20 cellular contexts compared by ENCODE assay signal in the genomic region with DNA sequence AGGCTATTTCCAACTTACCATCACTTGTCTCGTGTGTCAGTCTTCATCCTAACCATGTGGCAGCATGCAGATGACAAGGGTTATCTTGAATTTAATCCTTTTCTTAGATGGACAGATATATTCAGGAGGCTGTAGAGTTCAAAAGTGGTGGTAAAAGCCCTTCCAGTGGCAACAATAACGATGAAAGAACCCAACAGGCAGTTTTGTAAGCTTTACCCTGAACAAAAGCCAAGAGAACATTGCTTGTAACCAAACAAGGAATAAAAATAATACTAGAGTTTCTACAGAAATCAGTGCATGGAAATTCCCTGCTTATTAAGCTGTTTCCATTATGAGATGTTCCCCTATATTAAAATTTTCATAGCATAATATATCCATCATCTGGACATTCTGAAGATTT.
DNase-seq lines count a peak whose midpoint lies in the region; ATAC-seq and TF ChIP-seq lines count a peak whose summit lies in the region.
"Had no signal": no experiment of that assay in that cellular context is flagged by ENCODE, and none has a peak within 500 bp of the region (broad histone marks: within the 10 kb centered on the region; RNA-seq: fewer than 3 reads in every experiment).

No MANE protein-coding gene starts in this region.

- H4K20me1 ChIP-seq in PC-3 (ENCODE audit: low read length) = no peaks in the 10 kb centered on the region

- no peaks in the 10 kb centered on the region for H3K9me2 ChIP-seq in PC-3 (replicated peaks; ENCODE audit: low read length)

- no peaks in the 10 kb centered on the region for H3K36me3 ChIP-seq in PC-3 (ENCODE audit: low read depth, low read length)
- no peaks in the 10 kb centered on the region for H3K36me3 ChIP-seq in mesendoderm (ENCODE audit: control insufficient read depth, insufficient read depth, low read length)
- H3K36me3 ChIP-seq in tibial artery = no peaks in the 10 kb centered on the region

- no peak for TF ChIP-seq CTCF in PC-3 (conservative IDR thresholded peaks at IDR 0.05; ENCODE audit: low read depth, low read length)
- no peak for TF ChIP-seq CTCF in astrocyte of the spinal cord (IDR thresholded peaks at IDR 0.05; ENCODE audit: low read depth, low read length)
- TF ChIP-seq CTCF in tibial artery (IDR thresholded peaks at IDR 0.05) = no peak

- BruUV-seq in PC-3 (replicated peaks; lab: Mats Ljungman, UMichigan) = no TSS peak

- no peak for ATAC-seq in PC-3
- ATAC-seq: activated CD8-positive, alpha-beta T cell treated with anti-CD3 and anti-CD28 coated beads for 36 hours; Panc1 had no signal

- no peak overlapping the region for H4K8ac ChIP-seq in mesendoderm (ENCODE audit: low read depth, low read length)

- no peak overlapping the region for H3K18ac ChIP-seq in mesendoderm (ENCODE audit: low read length)

- in situ Hi-C loops in astrocyte of the spinal cord (cut with HindIII; ENCODE audit: low sequenced_read_pairs) = no loop called here

- intact Hi-C loops in PC-3 (cut with micrococcal nuclease) (no loop called here), tibial artery (cut with DNase I; ENCODE audit: low total_unique reads) (no loop called here)

- H2BK5ac ChIP-seq in mesendoderm (ENCODE audit: low read length) = no peak overlapping the region

- H2BK15ac ChIP-seq in mesendoderm (replicated peaks; ENCODE audit: low read depth) = peak overlapping the region; percentile 98

- POLR2A ChIA-PET in PC-3 (lab: Charles Lee; ENCODE audit: unreplicated experiment) = no interaction called here

- DNase-seq in PC-3 = no peak
- DNase-seq in astrocyte of the spinal cord (ENCODE audit: low read depth, low spot score) = peak; percentile 54
- DNase-seq in mesendoderm = no peak
- DNase-seq in tibial artery = no peak
- DNase-seq in caudate nucleus (lab: John Stamatoyannopoulos, UW) = no peak
- DNase-seq in substantia nigra (lab: John Stamatoyannopoulos, UW) = no peak
- no peak for DNase-seq in HuH-7.5 (ENCODE audit: low spot score)
- DNase-seq: activated CD4-positive, alpha-beta T cell treated with anti-CD3 and anti-CD28 coated beads for 1 hour; activated CD8-positive, alpha-beta T cell treated with anti-CD3 and anti-CD28 coated beads for 36 hours; activated effector memory CD4-positive, alpha-beta T cell treated with anti-CD3 and anti-CD28 coated beads, Interleukin-2, amount 50 U/mL, for 16 hours; activated naive CD8-positive, alpha-beta T cell treated with anti-CD3 and anti-CD28 coated beads, Interleukin-2, amount 10 ng/mL, durations not matched to agents 7 days and 5 days; activated T-cell treated with anti-CD3 and anti-CD28 coated beads for 4 hours; glutamatergic neuron; KBM-7; NCI-H1436 treated with DMSO at 0.1 percent for 48 hours; NCI-H2107; stimulated activated CD4-positive, alpha-beta T cell treated with anti-CD3 and anti-CD28 coated beads, Interleukin-4, amount 100 ng/mL, for 24 hours; stimulated activated naive B cell treated with anti-CD40 and anti-IgM and Interleukin-4, amounts not matched to agents 10 μg/mL and 1 μg/mL and 100 μg/mL, for 72 hours; testis had no signal

- no peak overlapping the region for H2AFZ ChIP-seq in PC-3 (ENCODE audit: low read length)

- no peak overlapping the region for H4K5ac ChIP-seq in mesendoderm (ENCODE audit: low read length)

- no CpG with 5 or more reads among the region's 2 CpGs for WGBS in mesendoderm (ENCODE audit: extremely low coverage, insufficient coverage, low lambda C conversion rate)

- H3K4me3 ChIP-seq in PC-3 (ENCODE audit: low read length) (no peak overlapping the region), astrocyte of the spinal cord (ENCODE audit: low read depth, low read length) (no peak overlapping the region), mesendoderm (ENCODE audit: low read length) (no peak overlapping the region), tibial artery (no peak overlapping the region)
- H3K4me3 ChIP-seq: testis had no signal

- no peak overlapping the region for H3K23ac ChIP-seq in mesendoderm (ENCODE audit: low read length)

- H3K27ac ChIP-seq in PC-3 (ENCODE audit: low read length) = peak overlapping the region; percentile 89
- H3K27ac ChIP-seq in mesendoderm (ENCODE audit: low read depth, low read length) = no peak overlapping the region
- peak overlapping the region; percentile 54 to 56 for H3K27ac ChIP-seq in tibial artery
- no peak overlapping the region for H3K27ac ChIP-seq in caudate nucleus (ENCODE audit: low read depth, low read length)
- no peak overlapping the region for H3K27ac ChIP-seq in substantia nigra (ENCODE audit: low read depth, low read length, poor library complexity, severe bottlenecking)
- H3K27ac ChIP-seq: testis had no signal

- H2AK5ac ChIP-seq in mesendoderm (ENCODE audit: low read length) = no peak overlapping the region

- H3K4me2 ChIP-seq in PC-3 (ENCODE audit: low read length) (peak overlapping the region; percentile 64; the same call in 1 of the 2 replicates), mesendoderm (ENCODE audit: low read length) (no peak overlapping the region)

- H3K27me3 ChIP-seq in PC-3 (ENCODE audit: low read length) (no peaks in the 10 kb centered on the region), mesendoderm (ENCODE audit: insufficient read depth, low read length, poor library complexity) (no peaks in the 10 kb centered on the region), tibial artery (no peaks in the 10 kb centered on the region)
- H3K27me3 ChIP-seq: testis had no signal

- H3K9me3 ChIP-seq in PC-3 (ENCODE audit: low read length) (no peaks in the 10 kb centered on the region), tibial artery (no peaks in the 10 kb centered on the region)
- H3K9me3 ChIP-seq: testis had no signal

- H3K4me1 ChIP-seq in PC-3 (ENCODE audit: insufficient read depth, low read length) (peaks cover 21% of the 10 kb centered on the region), mesendoderm (ENCODE audit: control insufficient read depth, low read depth, low read length) (no peaks in the 10 kb centered on the region), tibial artery (peaks cover 0 to 31% (median 10%) of the 10 kb centered on the region in 4 donors)
- H3K4me1 ChIP-seq: testis had no signal

- H3K9ac ChIP-seq in PC-3 (ENCODE audit: low read length) = no peak overlapping the region
- no peak overlapping the region for H3K9ac ChIP-seq in mesendoderm (ENCODE audit: low read length)

- H2BK120ac ChIP-seq in mesendoderm (ENCODE audit: low read depth, low read length) = no peak overlapping the region

- H3K56ac ChIP-seq in mesendoderm (ENCODE audit: low read length) = no peak overlapping the region

- no peaks in the 10 kb centered on the region for H3K79me1 ChIP-seq in mesendoderm (ENCODE audit: low read length)

- H3F3A ChIP-seq in PC-3 (ENCODE audit: low read length, unreplicated experiment) = no peaks in the 10 kb centered on the region

- H3K79me2 ChIP-seq in PC-3 (ENCODE audit: low read length) (no peaks in the 10 kb centered on the region), mesendoderm (ENCODE audit: control insufficient read depth, insufficient read depth, low read length) (no peaks in the 10 kb centered on the region)

- H3K4ac ChIP-seq in mesendoderm (ENCODE audit: low read depth, low read length) = no peak overlapping the region

- CTCF ChIA-PET in PC-3 (lab: Charles Lee) = interaction anchor here (0.6 kb wide), 1 partner anchor 305 kb away, joined by 3 read pairs; no protein-coding TSS in a partner anchor

Comparison
In these comparisons a context has a peak if more than half of its experiments do, and no peak if none do; other contexts are left out.
1. H3K27ac ChIP-seq: peak in PC-3 (single experiment) and tibial artery (2 of 2); none in mesendoderm (single experiment), caudate nucleus (single experiment) and substantia nigra (single experiment).